In genomic region chr2:162002623-162003200, GRCh38 we compare ENCODE assay signal across 1 cellular context.
TF ChIP-seq lines count a peak whose summit lies in the region.

No MANE protein-coding gene starts in this region.

TF ChIP-seq in GM23338, 12 proteins besides CTCF, POLR2A, EP300 and RAD21 (continued from another document):
- TF ChIP-seq, protein P1, sequence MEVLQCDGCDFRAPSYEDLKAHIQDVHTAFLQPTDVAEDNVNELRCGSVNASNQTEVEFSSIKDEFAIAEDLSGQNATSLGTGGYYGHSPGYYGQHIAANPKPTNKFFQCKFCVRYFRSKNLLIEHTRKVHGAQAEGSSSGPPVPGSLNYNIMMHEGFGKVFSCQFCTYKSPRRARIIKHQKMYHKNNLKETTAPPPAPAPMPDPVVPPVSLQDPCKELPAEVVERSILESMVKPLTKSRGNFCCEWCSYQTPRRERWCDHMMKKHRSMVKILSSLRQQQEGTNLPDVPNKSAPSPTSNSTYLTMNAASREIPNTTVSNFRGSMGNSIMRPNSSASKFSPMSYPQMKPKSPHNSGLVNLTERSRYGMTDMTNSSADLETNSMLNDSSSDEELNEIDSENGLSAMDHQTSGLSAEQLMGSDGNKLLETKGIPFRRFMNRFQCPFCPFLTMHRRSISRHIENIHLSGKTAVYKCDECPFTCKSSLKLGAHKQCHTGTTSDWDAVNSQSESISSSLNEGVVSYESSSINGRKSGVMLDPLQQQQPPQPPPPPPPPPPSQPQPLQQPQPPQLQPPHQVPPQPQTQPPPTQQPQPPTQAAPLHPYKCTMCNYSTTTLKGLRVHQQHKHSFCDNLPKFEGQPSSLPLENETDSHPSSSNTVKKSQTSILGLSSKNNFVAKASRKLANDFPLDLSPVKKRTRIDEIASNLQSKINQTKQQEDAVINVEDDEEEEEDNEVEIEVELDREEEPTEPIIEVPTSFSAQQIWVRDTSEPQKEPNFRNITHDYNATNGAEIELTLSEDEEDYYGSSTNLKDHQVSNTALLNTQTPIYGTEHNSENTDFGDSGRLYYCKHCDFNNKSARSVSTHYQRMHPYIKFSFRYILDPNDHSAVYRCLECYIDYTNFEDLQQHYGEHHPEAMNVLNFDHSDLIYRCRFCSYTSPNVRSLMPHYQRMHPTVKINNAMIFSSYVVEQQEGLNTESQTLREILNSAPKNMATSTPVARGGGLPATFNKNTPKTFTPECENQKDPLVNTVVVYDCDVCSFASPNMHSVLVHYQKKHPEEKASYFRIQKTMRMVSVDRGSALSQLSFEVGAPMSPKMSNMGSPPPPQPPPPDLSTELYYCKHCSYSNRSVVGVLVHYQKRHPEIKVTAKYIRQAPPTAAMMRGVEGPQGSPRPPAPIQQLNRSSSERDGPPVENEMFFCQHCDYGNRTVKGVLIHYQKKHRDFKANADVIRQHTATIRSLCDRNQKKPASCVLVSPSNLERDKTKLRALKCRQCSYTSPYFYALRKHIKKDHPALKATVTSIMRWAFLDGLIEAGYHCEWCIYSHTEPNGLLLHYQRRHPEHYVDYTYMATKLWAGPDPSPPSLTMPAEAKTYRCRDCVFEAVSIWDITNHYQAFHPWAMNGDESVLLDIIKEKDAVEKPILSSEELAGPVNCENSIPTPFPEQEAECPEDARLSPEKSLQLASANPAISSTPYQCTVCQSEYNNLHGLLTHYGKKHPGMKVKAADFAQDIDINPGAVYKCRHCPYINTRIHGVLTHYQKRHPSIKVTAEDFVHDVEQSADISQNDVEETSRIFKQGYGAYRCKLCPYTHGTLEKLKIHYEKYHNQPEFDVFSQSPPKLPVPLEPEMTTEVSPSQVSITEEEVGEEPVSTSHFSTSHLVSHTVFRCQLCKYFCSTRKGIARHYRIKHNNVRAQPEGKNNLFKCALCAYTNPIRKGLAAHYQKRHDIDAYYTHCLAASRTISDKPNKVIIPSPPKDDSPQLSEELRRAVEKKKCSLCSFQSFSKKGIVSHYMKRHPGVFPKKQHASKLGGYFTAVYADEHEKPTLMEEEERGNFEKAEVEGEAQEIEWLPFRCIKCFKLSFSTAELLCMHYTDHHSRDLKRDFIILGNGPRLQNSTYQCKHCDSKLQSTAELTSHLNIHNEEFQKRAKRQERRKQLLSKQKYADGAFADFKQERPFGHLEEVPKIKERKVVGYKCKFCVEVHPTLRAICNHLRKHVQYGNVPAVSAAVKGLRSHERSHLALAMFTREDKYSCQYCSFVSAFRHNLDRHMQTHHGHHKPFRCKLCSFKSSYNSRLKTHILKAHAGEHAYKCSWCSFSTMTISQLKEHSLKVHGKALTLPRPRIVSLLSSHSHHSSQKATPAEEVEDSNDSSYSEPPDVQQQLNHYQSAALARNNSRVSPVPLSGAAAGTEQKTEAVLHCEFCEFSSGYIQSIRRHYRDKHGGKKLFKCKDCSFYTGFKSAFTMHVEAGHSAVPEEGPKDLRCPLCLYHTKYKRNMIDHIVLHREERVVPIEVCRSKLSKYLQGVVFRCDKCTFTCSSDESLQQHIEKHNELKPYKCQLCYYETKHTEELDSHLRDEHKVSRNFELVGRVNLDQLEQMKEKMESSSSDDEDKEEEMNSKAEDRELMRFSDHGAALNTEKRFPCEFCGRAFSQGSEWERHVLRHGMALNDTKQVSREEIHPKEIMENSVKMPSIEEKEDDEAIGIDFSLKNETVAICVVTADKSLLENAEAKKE (CRISPR knock-in tag; IDR thresholded peaks at IDR 0.05): no peak
- no peak for TF ChIP-seq ZNF114 (CRISPR knock-in tag; IDR thresholded peaks at IDR 0.05)
- no peak for TF ChIP-seq CREB1 (CRISPR knock-in tag; IDR thresholded peaks at IDR 0.05; ENCODE audit: low read depth)
- TF ChIP-seq STAT1 (IDR thresholded peaks at IDR 0.05; ENCODE audit: unreplicated experiment): no peak
- no peak for TF ChIP-seq NANOG (IDR thresholded peaks at IDR 0.05; ENCODE audit: borderline replicate concordance)
TF ChIP-seq in GM23338: peak in this region for 0.
